10 cellular contexts compared by ENCODE assay signal in genomic region chr10:88881922-88882645, GRCh38. TPM values are rescaled to one million over a fixed set of nuclear protein-coding genes. Genes with fewer than 3 reads are reported as not detected.
DNase-seq lines count a peak whose midpoint lies in the region; ATAC-seq and TF ChIP-seq lines count a peak whose summit lies in the region.
"Had no signal": no experiment of that assay in that cellular context is flagged by ENCODE, and none has a peak within 500 bp of the region (broad histone marks: within the 10 kb centered on the region; RNA-seq: fewer than 3 reads in every experiment).

No MANE protein-coding gene starts in this region.

- H2BK20ac ChIP-seq in IMR-90 (ENCODE audit: low read depth, low read length): peak overlapping the region; percentile 98

- DNase-seq in IMR-90 (no peak), astrocyte of the cerebellum (ENCODE audit: low read depth) (no peak), naive B cell (no peak), NCI-H1436 treated with DMSO at 0.1 percent for 48 hours (lab: John Stamatoyannopoulos, UW) (no peak), COLO829 (ENCODE audit: low spot score) (no peak)
- DNase-seq in stimulated activated CD4-positive, alpha-beta T cell treated with anti-CD3 and anti-CD28 coated beads, Interleukin-4, amount 100 ng/mL, for 24 hours: no peak

- peak overlapping the region; percentile 84 to 99 for H4K8ac ChIP-seq in IMR-90 (ENCODE audit: low read depth in 2 of 2, low read length in 2 of 2)

- CTCF ChIA-PET in IMR-90 (lab: Yijun Ruan, JAX): interaction anchor here (0.7 to 1.3 kb wide), 5 partner anchors 51 to 537 kb away, joined by 3 to 4 read pairs (median 3); no protein-coding TSS in a partner anchor

- H3K27me3 ChIP-seq in BLaER1 (no peaks in the 10 kb centered on the region), IMR-90 (ENCODE audit: control insufficient read depth, insufficient read depth, low read length) (no peaks in the 10 kb centered on the region)

- no CpG with 5 or more reads among the region's 5 CpGs for WGBS in IMR-90 (ENCODE audit: extremely low coverage in 2 of 2, insufficient read length in 1 of 2), 2 experiments

- H3K36me3 ChIP-seq in BLaER1: no peaks in the 10 kb centered on the region
- H3K36me3 ChIP-seq in IMR-90 (ENCODE audit: control insufficient read depth, insufficient read depth, low read length): no peaks in the 10 kb centered on the region; the same call in 1 of the 2 replicates

- H3K9me3 Mint-ChIP-seq in naive B cell: no peaks in the 10 kb centered on the region

- H3K56ac ChIP-seq in IMR-90 (ENCODE audit: extremely low read depth, insufficient read depth, low read length): peak overlapping the region; percentile 99

- H3K4me1 ChIP-seq in BLaER1: peaks cover 28% of the 10 kb centered on the region
- H3K4me1 ChIP-seq in IMR-90 (ENCODE audit: control insufficient read depth, insufficient read depth, low read length): peaks cover 21% of the 10 kb centered on the region

- H3K9ac ChIP-seq in BLaER1 (no peak overlapping the region), IMR-90 (ENCODE audit: low read depth, low read length) (peak overlapping the region; percentile 98)

- no peak for TF ChIP-seq RAD21 in IMR-90 (IDR thresholded peaks at IDR 0.05; ENCODE audit: low read length)

- peak overlapping the region; percentile 98 for H3K18ac ChIP-seq in IMR-90 (ENCODE audit: low read depth, low read length)

- no peak overlapping the region for H2AFZ ChIP-seq in IMR-90 (replicated peaks; ENCODE audit: low read length, poor library complexity)

- H3K27ac ChIP-seq in BLaER1 (no peak overlapping the region), IMR-90 (ENCODE audit: insufficient read depth, low read length) (peak overlapping the region; percentile 98)

- H3K23ac ChIP-seq in IMR-90 (ENCODE audit: low read depth, low read length): peak overlapping the region; percentile 100

- H3K4me1 Mint-ChIP-seq in naive B cell: peaks cover 4 to 33% (median 16%) of the 10 kb centered on the region in 3 donors

- in situ Hi-C loops in IMR-90 (cut with MboI; ENCODE audit: low sequenced_read_pairs) (no loop called here), astrocyte of the cerebellum (cut with HindIII; ENCODE audit: low sequenced_read_pairs) (no loop called here)

- H3K4ac ChIP-seq in IMR-90 (ENCODE audit: low read depth, low read length): peak overlapping the region; percentile 99

- H3K27me3 Mint-ChIP-seq in naive B cell: no peaks in the 10 kb centered on the region

- no TSS peak for BruUV-seq in IMR-90 (replicated peaks; lab: Mats Ljungman, UMichigan)

- H3K4me3 ChIP-seq in BLaER1 (no peak overlapping the region), IMR-90 (ENCODE audit: insufficient read depth, low read depth, low read length) (peak overlapping the region; percentile 90), astrocyte of the cerebellum (ENCODE audit: low read depth, low read length) (peak overlapping the region; percentile 80)

- TF ChIP-seq CTCF in IMR-90 (conservative IDR thresholded peaks at IDR 0.05; ENCODE audit: low read depth, low read length) (no peak), astrocyte of the cerebellum (IDR thresholded peaks at IDR 0.05; ENCODE audit: low read depth, low read length, missing control alignments) (no peak)

- peak overlapping the region in 5 of 8 donors; percentile 96 to 99 (median 99) for H3K4me3 Mint-ChIP-seq in naive B cell

- H4K5ac ChIP-seq in IMR-90 (ENCODE audit: low read depth, low read length): peak overlapping the region; percentile 90

- H2BK120ac ChIP-seq in IMR-90 (ENCODE audit: low read depth, low read length): peak overlapping the region; percentile 99

- peak overlapping the region in 4 of 6 donors; percentile 33 to 98 (median 74) for H3K27ac Mint-ChIP-seq in naive B cell

- H3K9me1 ChIP-seq in IMR-90 (ENCODE audit: insufficient read depth, low read length): peaks cover 9% of the 10 kb centered on the region; the same call in 1 of the 2 replicates

- H3K9me3 ChIP-seq in BLaER1 (no peaks in the 10 kb centered on the region), IMR-90 (ENCODE audit: control insufficient read depth, insufficient read depth, low read length) (no peaks in the 10 kb centered on the region)

- no peaks in the 10 kb centered on the region for H3K36me3 Mint-ChIP-seq in naive B cell

- peak overlapping the region; percentile 99 for H3K14ac ChIP-seq in IMR-90 (replicated peaks; ENCODE audit: low read depth, low read length)

- POLR2A ChIA-PET in IMR-90 (lab: Charles Lee; ENCODE audit: unreplicated experiment): interaction anchor here (0.6 to 0.9 kb wide), 5 partner anchors 23 to 356 kb away, joined by 3 to 6 read pairs (median 4); no protein-coding TSS in a partner anchor

- H2BK15ac ChIP-seq in IMR-90 (ENCODE audit: low read depth, low read length): peak overlapping the region; percentile 93

- TF ChIP-seq POLR2A in IMR-90 (IDR thresholded peaks at IDR 0.05; ENCODE audit: low read depth, low read length): no peak

- ATAC-seq in IMR-90 (ENCODE audit: low read depth) (no peak), naive B cell (ENCODE audit: low read depth in 2 of 2) (no peak), GM21717 (IDR thresholded peaks at IDR 0.05; ENCODE audit: unreplicated experiment) (no peak)

- H3K4me2 ChIP-seq in BLaER1 (peak overlapping the region; percentile 90), IMR-90 (ENCODE audit: low read depth, low read length) (peak overlapping the region; percentile 92)

- H2BK5ac ChIP-seq in IMR-90 (ENCODE audit: low read depth, low read length, poor library complexity, severe bottlenecking): peak overlapping the region; percentile 96

- peaks cover 10 to 51% of the 10 kb centered on the region in 2 experiments for H3K79me1 ChIP-seq in IMR-90 (ENCODE audit: low read depth in 1 of 2, low read length in 2 of 2)

- dilution Hi-C loops in IMR-90 (cut with HindIII; ENCODE audit: low sequenced_read_pairs, unreplicated experiment): no loop called here

- intact Hi-C loops in IMR-90 (cut with micrococcal nuclease): loop anchor here (2.0 kb wide), 1 partner anchor 45 kb away; no protein-coding TSS in a partner anchor

- H4K91ac ChIP-seq in IMR-90 (ENCODE audit: insufficient read depth, low read depth, low read length): peak overlapping the region; percentile 97

- H2AK5ac ChIP-seq in IMR-90 (ENCODE audit: low read depth, low read length): peak overlapping the region; percentile 84

- peak overlapping the region; percentile 74 for H2AK9ac ChIP-seq in IMR-90 (replicated peaks; ENCODE audit: low read depth, low read length, poor library complexity)

- H4K20me1 ChIP-seq in BLaER1 (no peaks in the 10 kb centered on the region), IMR-90 (ENCODE audit: insufficient read depth, low read length) (no peaks in the 10 kb centered on the region; the same call in 1 of the 2 replicates)

TF ChIP-seq in IMR-90, 13 proteins besides CTCF, POLR2A, EP300 and RAD21:
- TF ChIP-seq MXI1 (IDR thresholded peaks at IDR 0.05; ENCODE audit: borderline replicate concordance, low read depth, low read length) (no peak), RFX5 (IDR thresholded peaks at IDR 0.05; ENCODE audit: low read depth, low read length) (no peak), MAFK (IDR thresholded peaks at IDR 0.05; ENCODE audit: low read depth, low read length) (no peak), ELK1 (IDR thresholded peaks at IDR 0.05; ENCODE audit: borderline replicate concordance, low read depth, low read length) (no peak), FOS (IDR thresholded peaks at IDR 0.05; ENCODE audit: low read depth, low read length) (no peak)

RNA-seq across cellular contexts. Expression of gene STAMBPL1, which starts 2.0 kb away (rescaled TPM):
- 28.1 and 32.8 TPM in 2 replicates for total RNA-seq in IMR-90 (2012; rRNA removed)
- polyA plus RNA-seq in IMR-90 (2012; rRNA removed): 26.8 and 30.6 TPM in 2 replicates
- 10.8 and 17.7 TPM in 2 replicates for polyA plus RNA-seq in IMR-90 (2012; cell fraction: cytosol; rRNA removed)
- 41.6 and 41.8 TPM in 2 replicates for polyA plus RNA-seq in IMR-90 (2012; cell fraction: nucleus; rRNA removed; ENCODE audit: low replicate concordance)
- 1 to 10 TPM; 3.4 to 7.6 (median 5.0) TPM for polyA plus RNA-seq in naive B cell (ENCODE audit: low read depth in 6 of 6)

RNA-seq across cellular contexts. Expression of gene ANKRD22, which starts 30.4 kb away (rescaled TPM):
- not detected in 2 replicates for total RNA-seq in IMR-90 (2012; rRNA removed)
- polyA plus RNA-seq in IMR-90 (2012; rRNA removed) (not detected in 2 replicates), naive B cell (ENCODE audit: low read depth in 6 of 6) (not detected)
- not detected in 2 replicates for polyA plus RNA-seq in IMR-90 (2012; cell fraction: cytosol; rRNA removed)
- not detected in 2 replicates for polyA plus RNA-seq in IMR-90 (2012; cell fraction: nucleus; rRNA removed; ENCODE audit: low replicate concordance)
- total RNA-seq: cerebellum, pulmonary artery endothelial cell had no signal
